1 cellular context compared by ENCODE assay signal in genomic region chr19:38898788-38899446, GRCh38.
A peak's percentile ranks its signal among the peaks of the same experiment; 100 is the strongest.
TF ChIP-seq lines count a peak whose summit lies in the region.

No MANE protein-coding gene starts in this region.

TF ChIP-seq in HepG2, 621 proteins besides CTCF, POLR2A, EP300 and RAD21:
- no peak for TF ChIP-seq JUNB (CRISPR knock-in tag; IDR thresholded peaks at IDR 0.05; ENCODE audit: borderline replicate concordance)
- 0 out of 2 replicates have a peak, but pooled peaks have one; percentile 20 for TF ChIP-seq SIN3A (IDR thresholded peaks at IDR 0.05; ENCODE audit: borderline replicate concordance, low read depth, low read length)
- no peak for TF ChIP-seq TMF1 (CRISPR knock-in tag; IDR thresholded peaks at IDR 0.05; ENCODE audit: low read depth)
- TF ChIP-seq MTERF4 (CRISPR knock-in tag; IDR thresholded peaks at IDR 0.05): peak; percentile 11; the same call in 1 of the 2 replicates
- peak; percentile 53; the same call in 1 of the 2 replicates for TF ChIP-seq CHCHD3 (CRISPR knock-in tag; IDR thresholded peaks at IDR 0.05)
- TF ChIP-seq CCDC6 (CRISPR knock-in tag; IDR thresholded peaks at IDR 0.05): no peak
- TF ChIP-seq SP1 (IDR thresholded peaks at IDR 0.05): no peak
- TF ChIP-seq SP1 (CRISPR knock-in tag; IDR thresholded peaks at IDR 0.05): peak; percentile 13; the same call in 1 of the 2 replicates
- TF ChIP-seq SMAD1 (CRISPR knock-in tag; IDR thresholded peaks at IDR 0.05; ENCODE audit: borderline replicate concordance, low read depth): 0 out of 2 replicates have a peak, but pooled peaks have one; percentile 18
- 0 out of 2 replicates have a peak, but pooled peaks have one; percentile 38 for TF ChIP-seq ZNF674 (CRISPR knock-in tag; IDR thresholded peaks at IDR 0.05; ENCODE audit: low read depth)
- no peak for TF ChIP-seq ZNF576 (CRISPR knock-in tag; IDR thresholded peaks at IDR 0.05)
- TF ChIP-seq ZNF747 (CRISPR knock-in tag; IDR thresholded peaks at IDR 0.05; ENCODE audit: borderline replicate concordance): 0 out of 2 replicates have a peak, but pooled peaks have one; percentile 69
- no peak for TF ChIP-seq ZNF678 (CRISPR knock-in tag; IDR thresholded peaks at IDR 0.05)
- peak; percentile 9 for TF ChIP-seq TEAD3 (CRISPR knock-in tag; optimal IDR thresholded peaks at IDR 0.05; ENCODE audit: borderline replicate concordance)
- TF ChIP-seq ZNF772 (CRISPR knock-in tag; IDR thresholded peaks at IDR 0.05): 0 out of 2 replicates have a peak, but pooled peaks have one; percentile 11
- peak; percentile 79; the same call in 1 of the 2 replicates for TF ChIP-seq EED (CRISPR knock-in tag; IDR thresholded peaks at IDR 0.05)
- TF ChIP-seq ZNF639 (CRISPR knock-in tag; conservative IDR thresholded peaks at IDR 0.05): no peak
